8 cellular contexts compared by ENCODE assay signal in genomic region chr3:122572940-122573412, GRCh38. TPM values are rescaled to one million over a fixed set of nuclear protein-coding genes. Genes with fewer than 3 reads are reported as not detected.
A peak's percentile ranks its signal among the peaks of the same experiment; 100 is the strongest.
DNase-seq lines count a peak whose midpoint lies in the region; ATAC-seq and TF ChIP-seq lines count a peak whose summit lies in the region.

No MANE protein-coding gene starts in this region.

- H3K4me3 ChIP-seq in GM12864 (ENCODE audit: low read depth, low read length) (no peak overlapping the region), fibroblast of villous mesenchyme (ENCODE audit: low read depth, low read length) (no peak overlapping the region), suprapubic skin (no peak overlapping the region)

- DNase-seq in GM12864 (ENCODE audit: low read depth): peak; percentile 70
- peak; percentile 26 for DNase-seq in HS-27A (ENCODE audit: low read depth)
- peak; percentile 25 for DNase-seq in T1000 (lab: John Stamatoyannopoulos, UW)
- DNase-seq in fibroblast of villous mesenchyme (ENCODE audit: low read depth): peak; percentile 75
- peak; percentile 39 for DNase-seq in stimulated activated CD8-positive, alpha-beta memory T cell treated with anti-CD3 and anti-CD28 coated beads, Interleukin-4, amount 100 ng/mL, for 48 hours
- DNase-seq in suprapubic skin (ENCODE audit: low spot score in 2 of 2): no peak

- H3K27ac ChIP-seq in suprapubic skin: no peak overlapping the region

- no peak for TF ChIP-seq EP300 in suprapubic skin (IDR thresholded peaks at IDR 0.05)

- H3K27me3 ChIP-seq in suprapubic skin: no peaks in the 10 kb centered on the region

- H3K9me3 ChIP-seq in suprapubic skin: no peaks in the 10 kb centered on the region

- TF ChIP-seq POLR2A in suprapubic skin (IDR thresholded peaks at IDR 0.05): no peak

- peaks cover 38% of the 10 kb centered on the region for H3K36me3 ChIP-seq in suprapubic skin

- WGBS in suprapubic skin: 37% methylated on average over 3 of the region's 3 CpGs

- TF ChIP-seq CTCF in GM12864 (IDR thresholded peaks at IDR 0.05; ENCODE audit: low read depth, low read length, missing control alignments) (no peak), fibroblast of villous mesenchyme (IDR thresholded peaks at IDR 0.05; ENCODE audit: insufficient read depth, low read depth, low read length) (no peak), suprapubic skin (IDR thresholded peaks at IDR 0.05) (no peak)

- ATAC-seq in GM18519 (IDR thresholded peaks at IDR 0.05; ENCODE audit: low FRiP score, unreplicated experiment) (no peak), GM21526 (IDR thresholded peaks at IDR 0.05; ENCODE audit: low FRiP score, unreplicated experiment) (no peak)

- peaks cover 11% of the 10 kb centered on the region for H3K4me1 ChIP-seq in suprapubic skin

RNA-seq across cellular contexts. Expression of gene PARP15, which starts 4.5 kb away (rescaled TPM):
- total RNA-seq in fibroblast of villous mesenchyme (under 0.01 TPM in 2 replicates), suprapubic skin (under 1 TPM in 3 of 4 donors, not detected in 1; 0.26 to 0.80 (median 0.51) TPM)

RNA-seq across cellular contexts. Expression of gene DTX3L, which starts 8.8 kb away (rescaled TPM):
- total RNA-seq in fibroblast of villous mesenchyme (25.1 and 36.7 TPM in 2 replicates), suprapubic skin (10 to 100 TPM in 3 of 4 donors, 1 to 10 TPM in 1; 7.6 to 15.3 (median 12.7) TPM)

RNA-seq across cellular contexts. Expression of gene PARP9, which starts 8.9 kb away (rescaled TPM):
- 21.3 and 34.5 TPM in 2 replicates for total RNA-seq in fibroblast of villous mesenchyme
- 10 to 100 TPM in 3 of 4 donors, 1 to 10 TPM in 1; 8.3 to 13.1 (median 11.2) TPM for total RNA-seq in suprapubic skin

RNA-seq across cellular contexts. Expression of gene KPNA1, which starts 58.2 kb away (rescaled TPM):
- total RNA-seq in fibroblast of villous mesenchyme: 32.2 and 44.0 TPM in 2 replicates
- 10 to 100 TPM; 25.0 to 49.5 (median 37.0) TPM for total RNA-seq in suprapubic skin

Comparison
In these comparisons a context has a peak if more than half of its experiments do, and no peak if none do; other contexts are left out.
1. DNase-seq: peak in GM12864 (single experiment), HS-27A (single experiment), T1000 (single experiment), fibroblast of villous mesenchyme (single experiment) and stimulated activated CD8-positive, alpha-beta memory T cell treated with anti-CD3 and anti-CD28 coated beads, Interleukin-4, amount 100 ng/mL, for 48 hours (single experiment); none in suprapubic skin (0 of 2).